33 cellular contexts compared by ENCODE assay signal in the genomic region with DNA sequence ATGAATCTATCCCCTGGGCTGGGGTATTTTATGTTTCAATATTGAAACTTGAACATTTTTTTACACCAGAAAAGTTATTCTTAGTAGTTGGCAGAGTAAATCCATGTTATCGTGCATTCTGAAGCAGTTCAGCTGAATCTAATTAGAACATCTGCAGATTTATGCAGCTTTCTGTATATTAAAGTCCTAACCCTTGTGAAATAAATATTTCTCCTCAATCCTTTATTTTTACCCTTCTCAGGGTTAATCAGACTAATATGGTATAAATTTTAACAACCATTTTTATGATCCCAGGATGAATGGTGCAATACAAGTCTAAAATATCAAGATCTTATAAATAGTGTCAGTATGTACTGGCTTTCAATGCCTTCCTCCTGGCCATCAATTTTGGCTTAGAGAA.
"Had no signal": no experiment of that assay in that cellular context is flagged by ENCODE, and none has a peak within 500 bp of the region (broad histone marks: within the 10 kb centered on the region; RNA-seq: fewer than 3 reads in every experiment).

No MANE protein-coding gene starts in this region.

- H3K4me1 Mint-ChIP-seq: activated CD4-positive, alpha-beta T cell treated with anti-CD3 and anti-CD28 coated beads, Interleukin-2, amount 10 ng/mL, durations not matched to agents 24 days and 14 days; activated naive CD4-positive, alpha-beta T cell treated with anti-CD3 and anti-CD28 coated beads, Interleukin-2, amount 50 U/mL, for 24 hours; activated naive CD8-positive, alpha-beta T cell treated with anti-CD3 and anti-CD28 coated beads, Interleukin-2, amount 10 ng/mL, durations not matched to agents 7 days and 5 days; activated T-helper 17 cell treated with anti-CD3 and anti-CD28 coated beads, Interleukin-2, amount 50 U/mL, for 72 hours had no signal

- H3K27ac Mint-ChIP-seq: activated CD4-positive, alpha-beta T cell treated with anti-CD3 and anti-CD28 coated beads, Interleukin-2, amount 10 ng/mL, durations not matched to agents 24 days and 14 days; activated CD8-positive, alpha-beta T cell treated with anti-CD3 and anti-CD28 coated beads for 36 hours; activated naive CD4-positive, alpha-beta T cell treated with anti-CD3 and anti-CD28 coated beads, Interleukin-2, amount 50 U/mL, for 24 hours; activated naive CD8-positive, alpha-beta T cell treated with anti-CD3 and anti-CD28 coated beads, Interleukin-2, amount 10 ng/mL, durations not matched to agents 7 days and 5 days; activated T-cell treated with anti-CD3 and anti-CD28 coated beads, Interleukin-2, amount 50 U/mL, for 72 hours; activated T-helper 17 cell treated with anti-CD3 and anti-CD28 coated beads, Interleukin-2, amount 50 U/mL, for 72 hours had no signal

- H3K4me1 ChIP-seq: adrenal gland, body of pancreas, SJSA1 had no signal

- H3K9ac ChIP-seq: KMS-11 had no signal

- H3K27me3 ChIP-seq: adrenal gland, body of pancreas, breast epithelium, Peyer's patch, SJSA1 had no signal

- H3K27ac ChIP-seq: adrenal gland, body of pancreas, breast epithelium, KMS-11, SJSA1, WERI-Rb-1 had no signal

- H3K36me3 Mint-ChIP-seq: activated naive CD4-positive, alpha-beta T cell treated with anti-CD3 and anti-CD28 coated beads, Interleukin-2, amount 50 U/mL, for 24 hours; activated naive CD8-positive, alpha-beta T cell treated with anti-CD3 and anti-CD28 coated beads, Interleukin-2, amount 10 ng/mL, durations not matched to agents 7 days and 5 days had no signal

- ATAC-seq: activated CD8-positive, alpha-beta T cell treated with anti-CD3 and anti-CD28 coated beads for 36 hours; activated T-cell treated with anti-CD3 and anti-CD28 coated beads, Interleukin-2, amount 50 U/mL, for 72 hours; activated T-helper 17 cell treated with anti-CD3 and anti-CD28 coated beads, Interleukin-2, amount 50 U/mL, for 72 hours; body of pancreas; PC-3 had no signal

- H3K4me3 Mint-ChIP-seq: activated CD4-positive, alpha-beta T cell treated with anti-CD3 and anti-CD28 coated beads, Interleukin-2, amount 10 ng/mL, durations not matched to agents 24 days and 14 days; activated CD8-positive, alpha-beta T cell treated with anti-CD3 and anti-CD28 coated beads for 36 hours; activated naive CD4-positive, alpha-beta T cell treated with anti-CD3 and anti-CD28 coated beads, Interleukin-2, amount 50 U/mL, for 24 hours; activated naive CD8-positive, alpha-beta T cell treated with anti-CD3 and anti-CD28 coated beads, Interleukin-2, amount 10 ng/mL, durations not matched to agents 7 days and 5 days; activated T-cell treated with anti-CD3 and anti-CD28 coated beads, Interleukin-2, amount 50 U/mL, for 72 hours; activated T-helper 17 cell treated with anti-CD3 and anti-CD28 coated beads, Interleukin-2, amount 50 U/mL, for 72 hours had no signal

- H3K4me2 ChIP-seq: KMS-11 had no signal

- H3K27me3 Mint-ChIP-seq: activated CD4-positive, alpha-beta T cell treated with anti-CD3 and anti-CD28 coated beads, Interleukin-2, amount 10 ng/mL, durations not matched to agents 24 days and 14 days; activated CD8-positive, alpha-beta T cell treated with anti-CD3 and anti-CD28 coated beads for 36 hours; activated naive CD8-positive, alpha-beta T cell treated with anti-CD3 and anti-CD28 coated beads, Interleukin-2, amount 10 ng/mL, durations not matched to agents 7 days and 5 days had no signal

- H3K4me3 ChIP-seq: adrenal gland, body of pancreas, breast epithelium, Peyer's patch, SJSA1 had no signal

- H3K9me3 Mint-ChIP-seq: activated CD4-positive, alpha-beta T cell treated with anti-CD3 and anti-CD28 coated beads, Interleukin-2, amount 10 ng/mL, durations not matched to agents 24 days and 14 days; activated CD8-positive, alpha-beta T cell treated with anti-CD3 and anti-CD28 coated beads for 36 hours; activated naive CD4-positive, alpha-beta T cell treated with anti-CD3 and anti-CD28 coated beads, Interleukin-2, amount 50 U/mL, for 24 hours; activated naive CD8-positive, alpha-beta T cell treated with anti-CD3 and anti-CD28 coated beads, Interleukin-2, amount 10 ng/mL, durations not matched to agents 7 days and 5 days had no signal

- H3K36me3 ChIP-seq: adrenal gland, breast epithelium, Peyer's patch, SJSA1, WERI-Rb-1 had no signal

- DNase-seq: activated CD4-positive, alpha-beta T cell treated with anti-CD3 and anti-CD28 coated beads, Interleukin-2, amount 10 ng/mL, durations not matched to agents 24 days and 14 days; activated CD4-positive, alpha-beta T cell treated with anti-CD3 and anti-CD28 coated beads, Interleukin-2, amount 50 U/mL, for 4 hours; activated CD8-positive, alpha-beta T cell treated with anti-CD3 and anti-CD28 coated beads for 36 hours; activated effector memory CD4-positive, alpha-beta T cell treated with anti-CD3 and anti-CD28 coated beads, Interleukin-2, amount 50 U/mL, for 16 hours; activated naive CD4-positive, alpha-beta T cell treated with Interleukin-2 at 50 U/mL for 16 hours; activated naive CD8-positive, alpha-beta T cell treated with anti-CD3 and anti-CD28 coated beads, Interleukin-2, amount 10 ng/mL, durations not matched to agents 7 days and 5 days; activated T-cell treated with anti-CD3 and anti-CD28 coated beads, Interleukin-2, amount 50 U/mL, for 1 hour; activated T-cell treated with anti-CD3 and anti-CD28 coated beads, Interleukin-2, amount 50 U/mL, for 72 hours; adrenal gland; body of pancreas; MM.1S; MV-4-11; NCI-H1092; NCI-H1436 treated with DMSO at 0.1 percent for 48 hours; NCI-H1694 treated with DMSO at 0.1 percent for 48 hours; NCI-H2029; NCI-H345; NCI-H526; NCI-H748 treated with DMSO at 0.1 percent for 48 hours; NK-92 treated with Interleukin-12 subunit alpha and Interleukin-12 subunit beta, amount 100 ng/mL, for 24 hours; PC-3; Peyer's patch; RPMI8226; SHP77 treated with DMSO at 0.1 percent for 48 hours; SW 1271; T-helper 1 cell; T-helper 9 cell; WERI-Rb-1 had no signal

- H3K9me3 ChIP-seq: adrenal gland, body of pancreas, breast epithelium, Peyer's patch, SJSA1 had no signal
